Comparison of ENCODE assay signal across 1 cellular context in the genomic region with DNA sequence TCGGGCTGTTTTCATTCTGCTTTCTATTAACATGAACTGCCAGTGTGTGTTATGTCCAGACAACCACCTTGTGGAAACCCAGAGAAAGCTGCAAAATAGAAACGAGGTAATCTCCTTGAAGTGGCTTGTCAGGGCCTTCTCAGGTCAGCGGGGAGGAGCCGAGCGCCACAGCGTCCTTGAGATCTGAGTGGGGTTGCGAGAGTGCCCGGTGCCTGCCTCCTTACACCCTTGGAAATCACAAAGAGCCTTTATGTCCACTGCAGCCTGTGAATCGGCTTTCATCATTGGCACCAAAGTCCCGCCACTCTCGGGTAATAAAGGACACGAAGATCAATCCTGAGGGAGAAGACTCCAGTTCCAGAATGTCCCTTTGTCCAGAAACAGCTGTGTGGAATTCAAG.
TF ChIP-seq lines count a peak whose summit lies in the region.

No MANE protein-coding gene starts in this region.

TF ChIP-seq in GM23338, 12 proteins besides CTCF, POLR2A, EP300 and RAD21 (continued from another document):
- TF ChIP-seq, protein P1, sequence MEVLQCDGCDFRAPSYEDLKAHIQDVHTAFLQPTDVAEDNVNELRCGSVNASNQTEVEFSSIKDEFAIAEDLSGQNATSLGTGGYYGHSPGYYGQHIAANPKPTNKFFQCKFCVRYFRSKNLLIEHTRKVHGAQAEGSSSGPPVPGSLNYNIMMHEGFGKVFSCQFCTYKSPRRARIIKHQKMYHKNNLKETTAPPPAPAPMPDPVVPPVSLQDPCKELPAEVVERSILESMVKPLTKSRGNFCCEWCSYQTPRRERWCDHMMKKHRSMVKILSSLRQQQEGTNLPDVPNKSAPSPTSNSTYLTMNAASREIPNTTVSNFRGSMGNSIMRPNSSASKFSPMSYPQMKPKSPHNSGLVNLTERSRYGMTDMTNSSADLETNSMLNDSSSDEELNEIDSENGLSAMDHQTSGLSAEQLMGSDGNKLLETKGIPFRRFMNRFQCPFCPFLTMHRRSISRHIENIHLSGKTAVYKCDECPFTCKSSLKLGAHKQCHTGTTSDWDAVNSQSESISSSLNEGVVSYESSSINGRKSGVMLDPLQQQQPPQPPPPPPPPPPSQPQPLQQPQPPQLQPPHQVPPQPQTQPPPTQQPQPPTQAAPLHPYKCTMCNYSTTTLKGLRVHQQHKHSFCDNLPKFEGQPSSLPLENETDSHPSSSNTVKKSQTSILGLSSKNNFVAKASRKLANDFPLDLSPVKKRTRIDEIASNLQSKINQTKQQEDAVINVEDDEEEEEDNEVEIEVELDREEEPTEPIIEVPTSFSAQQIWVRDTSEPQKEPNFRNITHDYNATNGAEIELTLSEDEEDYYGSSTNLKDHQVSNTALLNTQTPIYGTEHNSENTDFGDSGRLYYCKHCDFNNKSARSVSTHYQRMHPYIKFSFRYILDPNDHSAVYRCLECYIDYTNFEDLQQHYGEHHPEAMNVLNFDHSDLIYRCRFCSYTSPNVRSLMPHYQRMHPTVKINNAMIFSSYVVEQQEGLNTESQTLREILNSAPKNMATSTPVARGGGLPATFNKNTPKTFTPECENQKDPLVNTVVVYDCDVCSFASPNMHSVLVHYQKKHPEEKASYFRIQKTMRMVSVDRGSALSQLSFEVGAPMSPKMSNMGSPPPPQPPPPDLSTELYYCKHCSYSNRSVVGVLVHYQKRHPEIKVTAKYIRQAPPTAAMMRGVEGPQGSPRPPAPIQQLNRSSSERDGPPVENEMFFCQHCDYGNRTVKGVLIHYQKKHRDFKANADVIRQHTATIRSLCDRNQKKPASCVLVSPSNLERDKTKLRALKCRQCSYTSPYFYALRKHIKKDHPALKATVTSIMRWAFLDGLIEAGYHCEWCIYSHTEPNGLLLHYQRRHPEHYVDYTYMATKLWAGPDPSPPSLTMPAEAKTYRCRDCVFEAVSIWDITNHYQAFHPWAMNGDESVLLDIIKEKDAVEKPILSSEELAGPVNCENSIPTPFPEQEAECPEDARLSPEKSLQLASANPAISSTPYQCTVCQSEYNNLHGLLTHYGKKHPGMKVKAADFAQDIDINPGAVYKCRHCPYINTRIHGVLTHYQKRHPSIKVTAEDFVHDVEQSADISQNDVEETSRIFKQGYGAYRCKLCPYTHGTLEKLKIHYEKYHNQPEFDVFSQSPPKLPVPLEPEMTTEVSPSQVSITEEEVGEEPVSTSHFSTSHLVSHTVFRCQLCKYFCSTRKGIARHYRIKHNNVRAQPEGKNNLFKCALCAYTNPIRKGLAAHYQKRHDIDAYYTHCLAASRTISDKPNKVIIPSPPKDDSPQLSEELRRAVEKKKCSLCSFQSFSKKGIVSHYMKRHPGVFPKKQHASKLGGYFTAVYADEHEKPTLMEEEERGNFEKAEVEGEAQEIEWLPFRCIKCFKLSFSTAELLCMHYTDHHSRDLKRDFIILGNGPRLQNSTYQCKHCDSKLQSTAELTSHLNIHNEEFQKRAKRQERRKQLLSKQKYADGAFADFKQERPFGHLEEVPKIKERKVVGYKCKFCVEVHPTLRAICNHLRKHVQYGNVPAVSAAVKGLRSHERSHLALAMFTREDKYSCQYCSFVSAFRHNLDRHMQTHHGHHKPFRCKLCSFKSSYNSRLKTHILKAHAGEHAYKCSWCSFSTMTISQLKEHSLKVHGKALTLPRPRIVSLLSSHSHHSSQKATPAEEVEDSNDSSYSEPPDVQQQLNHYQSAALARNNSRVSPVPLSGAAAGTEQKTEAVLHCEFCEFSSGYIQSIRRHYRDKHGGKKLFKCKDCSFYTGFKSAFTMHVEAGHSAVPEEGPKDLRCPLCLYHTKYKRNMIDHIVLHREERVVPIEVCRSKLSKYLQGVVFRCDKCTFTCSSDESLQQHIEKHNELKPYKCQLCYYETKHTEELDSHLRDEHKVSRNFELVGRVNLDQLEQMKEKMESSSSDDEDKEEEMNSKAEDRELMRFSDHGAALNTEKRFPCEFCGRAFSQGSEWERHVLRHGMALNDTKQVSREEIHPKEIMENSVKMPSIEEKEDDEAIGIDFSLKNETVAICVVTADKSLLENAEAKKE (CRISPR knock-in tag; IDR thresholded peaks at IDR 0.05), result no peak
